ENCODE assay signal across 8 cellular contexts in genomic region chr5:131671994-131672655, GRCh38. TPM values are rescaled to one million over a fixed set of nuclear protein-coding genes. Genes with fewer than 3 reads are reported as not detected.
A peak's percentile ranks its signal among the peaks of the same experiment; 100 is the strongest.
DNase-seq lines count a peak whose midpoint lies in the region; ATAC-seq, FAIRE-seq and TF ChIP-seq lines count a peak whose summit lies in the region.

No MANE protein-coding gene starts in this region.

- no peaks in the 10 kb centered on the region for H3K27me3 ChIP-seq in astrocyte (ENCODE audit: insufficient read depth, low read length)
- no peaks in the 10 kb centered on the region for H3K27me3 ChIP-seq in skeletal muscle tissue (ENCODE audit: control insufficient read depth in 3 of 3, insufficient read depth in 3 of 3, low read length in 3 of 3)

- FAIRE-seq in GM19239 (lab: Jason Lieb, UNC), result peak; percentile 57
- FAIRE-seq in astrocyte (lab: Jason Lieb, UNC), result peak; percentile 88

- ATAC-seq in HG03378 (IDR thresholded peaks at IDR 0.05; ENCODE audit: unreplicated experiment) (no peak), GM18873 (IDR thresholded peaks at IDR 0.05; ENCODE audit: low FRiP score, unreplicated experiment) (no peak)

- H3K9ac ChIP-seq in astrocyte (ENCODE audit: low read length) (no peak overlapping the region), skeletal muscle tissue (ENCODE audit: low read depth in 1 of 3, low read length in 3 of 3) (peak overlapping the region in 1 of 3 donors; percentile 4)

- no peaks in the 10 kb centered on the region for H4K20me1 ChIP-seq in astrocyte (ENCODE audit: insufficient read depth, low read length)

- H3K4me1 ChIP-seq in astrocyte (ENCODE audit: insufficient read depth, low read length) (peaks cover 5% of the 10 kb centered on the region), skeletal muscle tissue (ENCODE audit: control insufficient read depth in 3 of 3, insufficient read depth in 3 of 3, low read length in 3 of 3) (peaks cover 19 to 25% (median 21%) of the 10 kb centered on the region in 3 donors)

- no peak overlapping the region for H2AFZ ChIP-seq in astrocyte (ENCODE audit: low read depth, low read length)

- H3K27ac ChIP-seq in astrocyte (ENCODE audit: low read depth, low read length), result peak overlapping the region; percentile 57
- peak overlapping the region; percentile 92 for H3K27ac ChIP-seq in skeletal muscle tissue (ENCODE audit: low read depth, low read length)

- peaks cover 38% of the 10 kb centered on the region for H3K36me3 ChIP-seq in astrocyte (ENCODE audit: insufficient read depth, low read length)
- peaks cover 18 to 38% (median 24%) of the 10 kb centered on the region in 3 donors for H3K36me3 ChIP-seq in skeletal muscle tissue (ENCODE audit: control insufficient read depth in 3 of 3, insufficient read depth in 3 of 3, low read length in 3 of 3)

- peaks cover 2% of the 10 kb centered on the region for H3K4me1 Mint-ChIP-seq in astrocyte (ENCODE audit: low read depth, unreplicated experiment)

- no peaks in the 10 kb centered on the region for H3K9me3 Mint-ChIP-seq in astrocyte (ENCODE audit: unreplicated experiment)

- H3K4me3 ChIP-seq in astrocyte (ENCODE audit: insufficient read depth, low read depth, low read length), result no peak overlapping the region
- peak overlapping the region in 1 of 3 donors; percentile 34 for H3K4me3 ChIP-seq in skeletal muscle tissue (ENCODE audit: low read length in 3 of 3)

- H3K27me3 Mint-ChIP-seq in astrocyte (ENCODE audit: low read depth, unreplicated experiment), result no peaks in the 10 kb centered on the region

- H3K4me3 Mint-ChIP-seq in astrocyte (ENCODE audit: unreplicated experiment), result no peak overlapping the region

- no peak for TF ChIP-seq CTCF in astrocyte (IDR thresholded peaks at IDR 0.05; ENCODE audit: insufficient read depth, low read depth, low read length)

- no peak overlapping the region for H3K27ac Mint-ChIP-seq in astrocyte (ENCODE audit: unreplicated experiment)

- peak overlapping the region; percentile 10 for H3K4me2 ChIP-seq in astrocyte (ENCODE audit: low read length)

- peaks cover 20% of the 10 kb centered on the region for H3K36me3 Mint-ChIP-seq in astrocyte (ENCODE audit: low read depth, unreplicated experiment)

- DNase-seq in GM19239 (ENCODE audit: insufficient read length, low spot score), result no peak
- DNase-seq in astrocyte (ENCODE audit: low read depth), result peak; percentile 96
- peak; percentile 13 for DNase-seq in iPS-NIHi7 (ENCODE audit: extremely low spot score)
- no peak for DNase-seq in GM19240 (ENCODE audit: insufficient read length, low spot score)
- DNase-seq in NCI-H2107 (lab: John Stamatoyannopoulos, UW), result no peak

- H3K79me2 ChIP-seq in astrocyte (ENCODE audit: insufficient read depth, low read length), result no peaks in the 10 kb centered on the region

- H3K9me3 ChIP-seq in astrocyte (ENCODE audit: insufficient read depth, low read depth, low read length) (no peaks in the 10 kb centered on the region), skeletal muscle tissue (ENCODE audit: control insufficient read depth in 3 of 3, low read length in 3 of 3) (no peaks in the 10 kb centered on the region)

RNA-seq across cellular contexts. Expression of gene RAPGEF6, which starts 37.1 kb away (rescaled TPM):
- total RNA-seq in astrocyte, result 14.1 and 14.9 TPM in 2 replicates
- total RNA-seq in skeletal muscle tissue, result 29.7 TPM

Comparison
In these comparisons a context has a peak if more than half of its experiments do, and no peak if none do; other contexts are left out.
1. DNase-seq: peak in astrocyte (single experiment) and iPS-NIHi7 (single experiment); none in GM19239 (single experiment), GM19240 (single experiment) and NCI-H2107 (single experiment).